In the genomic region with DNA sequence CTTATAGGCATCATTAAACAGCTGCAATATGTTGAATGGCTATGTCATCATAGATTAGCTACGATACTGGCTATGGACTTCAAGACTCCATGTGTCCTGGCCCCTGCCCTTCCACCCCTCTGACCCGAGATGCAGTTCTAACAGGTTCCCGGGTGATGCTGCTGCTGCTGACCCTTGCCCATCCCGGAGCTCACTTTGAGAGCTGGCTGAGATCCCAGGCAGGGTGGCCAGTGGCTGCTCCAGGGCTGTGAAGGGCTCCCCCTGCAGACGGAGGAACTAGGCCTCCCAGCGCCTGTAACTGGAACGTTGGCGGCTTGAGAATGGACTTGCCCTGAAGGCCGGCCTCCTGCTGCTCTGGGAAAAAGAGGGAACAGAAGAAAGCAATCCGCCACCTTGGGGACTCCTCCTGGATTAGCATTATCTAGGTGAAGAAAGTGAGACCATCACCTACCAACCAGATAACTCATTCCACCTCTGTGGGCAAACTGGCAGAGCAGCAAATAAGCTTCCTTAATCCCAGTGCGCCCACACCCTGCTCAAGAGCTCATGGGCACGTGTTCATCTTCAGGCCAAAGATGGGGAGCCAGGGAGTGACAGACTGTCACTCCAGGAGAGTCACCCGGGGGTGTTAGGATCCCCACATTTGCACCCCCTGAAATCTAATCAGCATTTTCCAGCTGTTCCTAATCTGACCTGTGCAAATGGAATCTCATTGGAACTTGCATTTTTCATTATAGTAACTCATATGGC, we compare ENCODE assay signal across 8 cellular contexts. TPM values are rescaled to one million over a fixed set of nuclear protein-coding genes. Genes with fewer than 3 reads are reported as not detected.
DNase-seq lines count a peak whose midpoint lies in the region; ATAC-seq and TF ChIP-seq lines count a peak whose summit lies in the region.

No MANE protein-coding gene starts in this region.

- H3K27me3 Mint-ChIP-seq in activated naive CD4-positive, alpha-beta T cell treated with anti-CD3 and anti-CD28 coated beads for 36 hours (ENCODE audit: low read depth): no peaks in the 10 kb centered on the region

- H3K4me1 ChIP-seq in esophagus muscularis mucosa: no peaks in the 10 kb centered on the region

- intact Hi-C loops in activated naive CD4-positive, alpha-beta T cell treated with anti-CD3 and anti-CD28 coated beads for 36 hours (cut with micrococcal nuclease): no loop called here
- intact Hi-C loops in left ventricle myocardium superior (cut with micrococcal nuclease): loop anchor here (10.0 kb wide), 3 partner anchors 361 to 511 kb away; no protein-coding TSS in a partner anchor
- intact Hi-C loops in esophagus muscularis mucosa (cut with DNase I): loop anchor here (10.0 kb wide), 2 partner anchors 391 to 511 kb away; no protein-coding TSS in a partner anchor

- no peak overlapping the region for H3K27ac Mint-ChIP-seq in activated naive CD4-positive, alpha-beta T cell treated with anti-CD3 and anti-CD28 coated beads for 36 hours

- H3K9me3 ChIP-seq in MG63 (no peaks in the 10 kb centered on the region), esophagus muscularis mucosa (no peaks in the 10 kb centered on the region)

- no peak overlapping the region for H3K4me3 Mint-ChIP-seq in activated naive CD4-positive, alpha-beta T cell treated with anti-CD3 and anti-CD28 coated beads for 36 hours

- no peak for TF ChIP-seq POLR2A in esophagus muscularis mucosa (IDR thresholded peaks at IDR 0.05; ENCODE audit: low read depth)

- in situ Hi-C loops in SK-MEL-5 (cut with HindIII; ENCODE audit: low pct_unique_long_range_greater_than_20kb, low sequenced_read_pairs): loop anchor here (25.0 kb wide), 1 partner anchor 519 kb away; the partner anchor contains the start of gene KLRG2

- TF ChIP-seq CTCF in esophagus muscularis mucosa (IDR thresholded peaks at IDR 0.05): peak in 1 of 3 experiments; percentile 36

- CTCF ChIA-PET in activated naive CD4-positive, alpha-beta T cell treated with anti-CD3 and anti-CD28 coated beads for 36 hours (lab: Charles Lee): interaction anchor here (0.6 to 10.7 kb wide), 15 partner anchors 9 to 1084 kb away, joined by 3 to 120 read pairs (median 4); no protein-coding TSS in a partner anchor

- no peaks in the 10 kb centered on the region for H3K36me3 Mint-ChIP-seq in activated naive CD4-positive, alpha-beta T cell treated with anti-CD3 and anti-CD28 coated beads for 36 hours (ENCODE audit: low read depth)

- peak; percentile 17 for DNase-seq in activated naive CD4-positive, alpha-beta T cell treated with anti-CD3 and anti-CD28 coated beads for 36 hours
- DNase-seq in activated naive CD4-positive, alpha-beta T cell (lab: John Stamatoyannopoulos, UW): no peak
- DNase-seq in SK-MEL-5 (ENCODE audit: low read depth, low spot score) (peak; percentile 81), left ventricle myocardium superior (peak; percentile 53), kidney glomerular epithelial cell (lab: John Stamatoyannopoulos, UW) (no peak), MG63 (no peak), esophagus muscularis mucosa (ENCODE audit: extremely low spot score) (no peak)

- no peaks in the 10 kb centered on the region for H3K27me3 ChIP-seq in MG63
- H3K27me3 ChIP-seq in esophagus muscularis mucosa: peaks cover 0 to 3% (median 0%) of the 10 kb centered on the region in 4 donors

- peak; percentile 42 for ATAC-seq in left ventricle myocardium superior
- no peak for ATAC-seq in GM19463 (IDR thresholded peaks at IDR 0.05; ENCODE audit: unreplicated experiment)

- no peaks in the 10 kb centered on the region for H3K9me3 Mint-ChIP-seq in activated naive CD4-positive, alpha-beta T cell treated with anti-CD3 and anti-CD28 coated beads for 36 hours

- H3K27ac ChIP-seq in esophagus muscularis mucosa (replicated peaks in 1 of 4): no peak overlapping the region

- no peaks in the 10 kb centered on the region for H3K4me1 Mint-ChIP-seq in activated naive CD4-positive, alpha-beta T cell treated with anti-CD3 and anti-CD28 coated beads for 36 hours (ENCODE audit: low read depth)

- no peak for TF ChIP-seq EP300 in esophagus muscularis mucosa (IDR thresholded peaks at IDR 0.05)

- no peak overlapping the region for H3K4me3 ChIP-seq in MG63
- H3K4me3 ChIP-seq in esophagus muscularis mucosa: no peak overlapping the region

- WGBS in esophagus muscularis mucosa: 63% methylated on average over 8 of the region's 13 CpGs

- no peaks in the 10 kb centered on the region for H3K36me3 ChIP-seq in MG63
- no peaks in the 10 kb centered on the region for H3K36me3 ChIP-seq in esophagus muscularis mucosa

RNA-seq across cellular contexts. Expression of gene PARP12, which starts 56.8 kb away (rescaled TPM):
- 10 to 100 TPM; 25.2 to 25.3 TPM for total RNA-seq in activated naive CD4-positive, alpha-beta T cell treated with anti-CD3 and anti-CD28 coated beads for 36 hours
- total RNA-seq in SK-MEL-5 (2014; rRNA removed; shearing (Covaris generic)): 15.1 and 21.6 TPM in 2 replicates
- polyA plus RNA-seq in SK-MEL-5 (2015; cell fraction: cytosol; rRNA removed): 16.3 and 19.3 TPM in 2 replicates
- 60.3 and 79.8 TPM in 2 replicates for polyA plus RNA-seq in SK-MEL-5 (2015; cell fraction: nucleus; rRNA removed)
- total RNA-seq in left ventricle myocardium superior (13.8 TPM), esophagus muscularis mucosa (10 to 100 TPM; 20.6 to 24.5 (median 23.4) TPM)
- total RNA-seq in MG63 (2014; rRNA removed; shearing (Covaris generic); ENCODE audit: low replicate concordance): 21.4 and 24.9 TPM in 2 replicates

Comparison
In these comparisons a context has a peak if more than half of its experiments do, and no peak if none do; other contexts are left out.
1. DNase-seq: peak in activated naive CD4-positive, alpha-beta T cell treated with anti-CD3 and anti-CD28 coated beads for 36 hours (single experiment), SK-MEL-5 (single experiment) and left ventricle myocardium superior (single experiment); none in activated naive CD4-positive, alpha-beta T cell (0 of 4), kidney glomerular epithelial cell (single experiment), MG63 (single experiment) and esophagus muscularis mucosa (single experiment).